Comparison of ENCODE assay signal across 15 cellular contexts in the genomic region with DNA sequence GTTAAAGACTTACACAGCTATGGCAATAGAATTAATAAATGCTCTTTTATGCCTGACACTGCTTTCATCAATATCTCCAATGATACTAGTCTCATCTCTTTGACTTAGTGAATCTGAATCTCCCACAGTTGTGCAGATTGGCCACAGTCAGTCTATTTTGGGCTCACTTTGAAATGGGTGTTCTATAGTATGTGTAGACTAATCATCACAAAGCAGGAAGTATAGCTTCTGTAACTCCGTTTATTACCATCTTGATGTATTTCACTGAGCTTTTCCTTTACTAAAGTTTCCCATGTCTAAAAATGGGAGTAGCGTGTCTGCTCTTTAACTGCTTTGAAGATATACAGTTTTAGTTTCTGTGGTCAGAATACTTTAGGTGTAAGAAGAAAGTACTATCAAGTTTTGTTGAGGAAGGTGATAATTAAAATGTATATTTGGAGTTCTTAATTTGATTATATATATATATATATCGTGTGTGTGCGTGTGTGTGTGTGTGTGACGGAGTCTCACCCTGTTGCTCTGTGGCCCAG.
DNase-seq lines count a peak whose midpoint lies in the region; ATAC-seq, FAIRE-seq and TF ChIP-seq lines count a peak whose summit lies in the region.
"Had no signal": no experiment of that assay in that cellular context is flagged by ENCODE, and none has a peak within 500 bp of the region (broad histone marks: within the 10 kb centered on the region; RNA-seq: fewer than 3 reads in every experiment).

No MANE protein-coding gene starts in this region.

- H3K79me2 ChIP-seq in K562 (ENCODE audit: control insufficient read depth, insufficient read depth, low read length): peaks cover 93% of the 10 kb centered on the region

- H3K27me3 ChIP-seq in K562 (ENCODE audit: control insufficient read depth in 2 of 2, insufficient read depth in 2 of 2, low read length in 2 of 2): no peaks in the 10 kb centered on the region
- H3K27me3 ChIP-seq in upper lobe of left lung: no peaks in the 10 kb centered on the region
- H3K27me3 ChIP-seq in HAP-1 (ENCODE audit: low read depth): no peaks in the 10 kb centered on the region
- H3K27me3 ChIP-seq: gastroesophageal sphincter had no signal

- H3K4me1 ChIP-seq in K562 (replicated peaks in 1 of 2; ENCODE audit: control insufficient read depth in 2 of 2, insufficient read depth in 2 of 2, low read length in 2 of 2) (peaks cover 11 to 45% of the 10 kb centered on the region in 2 experiments), upper lobe of left lung (peaks cover 0 to 19% (median 6%) of the 10 kb centered on the region in 4 donors), HAP-1 (peaks cover 13% of the 10 kb centered on the region)

- DNase-seq in GM12892 (ENCODE audit: insufficient read length) (no peak), K562 (ENCODE audit: extremely low read depth in 1 of 4, low spot score in 3 of 4) (no peak), upper lobe of left lung (no peak), HAP-1 (ENCODE audit: low spot score in 2 of 2) (no peak), NOMO-1 treated with DMSO at 0.1 percent for 48 hours (lab: John Stamatoyannopoulos, UW; ENCODE audit: unreplicated experiment) (no peak)
- DNase-seq: anterior cingulate cortex; DMS 273 treated with DMSO at 0.1 percent for 48 hours; effector memory CD8-positive, alpha-beta T cell; NCI-H1092; NCI-H446 treated with DMSO at 0.1 percent for 48 hours; Right ventricle myocardium superior had no signal

- H3K9me1 ChIP-seq in K562 (ENCODE audit: control insufficient read depth, insufficient read depth, low read length): no peaks in the 10 kb centered on the region

- in situ Hi-C loops in K562 (cut with MboI): no loop called here
- in situ Hi-C loops in HAP-1 (cut with MboI; ENCODE audit: low sequenced_read_pairs): no loop called here

- no peaks in the 10 kb centered on the region for H3K9me3 ChIP-seq in K562 (replicated peaks; ENCODE audit: control insufficient read depth, insufficient read depth, low read depth, low read length)
- no peaks in the 10 kb centered on the region for H3K9me3 ChIP-seq in upper lobe of left lung
- no peaks in the 10 kb centered on the region for H3K9me3 ChIP-seq in HAP-1
- H3K9me3 ChIP-seq: gastroesophageal sphincter had no signal

- no peak for TF ChIP-seq CTCF in K562 (IDR thresholded peaks at IDR 0.05 in 2 of 3, conservative IDR thresholded peaks at IDR 0.05 in 1 of 3; ENCODE audit: insufficient read depth in 2 of 3, low read depth in 1 of 3, low read length in 3 of 3)
- TF ChIP-seq CTCF in upper lobe of left lung (IDR thresholded peaks at IDR 0.05): no peak

- no peak for TF ChIP-seq POLR2A in GM12892 (IDR thresholded peaks at IDR 0.05; ENCODE audit: low read depth, low read length)
- no peak for TF ChIP-seq POLR2A in K562 (conservative IDR thresholded peaks at IDR 0.05)
- no peak for TF ChIP-seq POLR2A in upper lobe of left lung (IDR thresholded peaks at IDR 0.05)

- H3K4me2 ChIP-seq in K562 (ENCODE audit: insufficient read depth, low read length): no peak overlapping the region

- H3K36me3 ChIP-seq in K562 (ENCODE audit: control insufficient read depth, insufficient read depth, low read length) (peaks cover 35% of the 10 kb centered on the region), upper lobe of left lung (no peaks in the 10 kb centered on the region), HAP-1 (replicated peaks) (no peaks in the 10 kb centered on the region)
- H3K36me3 ChIP-seq: gastroesophageal sphincter had no signal

- POLR2A ChIA-PET in K562 (lab: Yijun Ruan, JAX): interaction anchor here (2.0 to 3.5 kb wide), 3 partner anchors 9 to 14 kb away, joined by 5 to 14 read pairs (median 10); no protein-coding TSS in a partner anchor

- TF ChIP-seq EP300 in K562 (IDR thresholded peaks at IDR 0.05; ENCODE audit: low read length) (no peak), upper lobe of left lung (IDR thresholded peaks at IDR 0.05) (no peak)

- ATAC-seq in GM19351 (IDR thresholded peaks at IDR 0.05; ENCODE audit: unreplicated experiment) (peak; percentile 93), HG03064 (IDR thresholded peaks at IDR 0.05; ENCODE audit: low read depth, unreplicated experiment) (peak; percentile 80), K562 (no peak), upper lobe of left lung (ENCODE audit: low FRiP score in 2 of 2) (no peak), GM18870 (IDR thresholded peaks at IDR 0.05; ENCODE audit: unreplicated experiment) (no peak)
- ATAC-seq: effector memory CD8-positive, alpha-beta T cell; gastroesophageal sphincter had no signal

- intact Hi-C loops in K562 (cut with micrococcal nuclease): no loop called here

- H3K27ac ChIP-seq in K562 (ENCODE audit: extremely low read depth, low read depth, low read length) (no peak overlapping the region), upper lobe of left lung (no peak overlapping the region)
- H3K27ac ChIP-seq: gastroesophageal sphincter had no signal

- H2AFZ ChIP-seq in K562 (ENCODE audit: low read depth, low read length): no peak overlapping the region

- FAIRE-seq in GM12892 (lab: Jason Lieb, UNC): peak; percentile 56
- no peak for FAIRE-seq in K562 (lab: Jason Lieb, UNC)

- 86% methylated on average over 5 of the region's 5 CpGs for WGBS in K562 (ENCODE audit: insufficient coverage, low coverage, missing lambda C conversion rate)
- 89 to 91% methylated on average over 5 of the region's 5 CpGs for WGBS in upper lobe of left lung, 2 donors

- BruUV-seq in K562 (replicated peaks; lab: Mats Ljungman, UMichigan): no TSS peak

- no peak for TF ChIP-seq RAD21 in K562 (CRISPR knock-in tag; conservative IDR thresholded peaks at IDR 0.05 in 1 of 2, IDR thresholded peaks at IDR 0.05 in 1 of 2)

- H4K20me1 ChIP-seq in K562 (replicated peaks; ENCODE audit: control insufficient read depth, insufficient read depth, low read length): peaks cover 5% of the 10 kb centered on the region; the same call in 1 of the 2 replicates

- H3K4me3 ChIP-seq in K562 (no peak overlapping the region), upper lobe of left lung (no peak overlapping the region), HAP-1 (no peak overlapping the region)
- H3K4me3 ChIP-seq: gastroesophageal sphincter had no signal

- no peak overlapping the region for H3K9ac ChIP-seq in K562 (ENCODE audit: insufficient read depth in 1 of 2, low read depth in 2 of 2, low read length in 2 of 2)

- CTCF ChIA-PET in K562 (lab: Yijun Ruan, JAX; ENCODE audit: low intra/inter-chr PET ratio): no interaction called here

TF ChIP-seq in K562, 482 proteins besides CTCF, POLR2A, EP300 and RAD21:
- TF ChIP-seq U2AF1 (optimal IDR thresholded peaks at IDR 0.05; ENCODE audit: low read depth, low read length): no peak
- peak; percentile 32; the same call in 1 of the 2 replicates for TF ChIP-seq MEF2A (IDR thresholded peaks at IDR 0.05; ENCODE audit: control insufficient read depth, low read depth, low read length)

Comparison
In these comparisons a context has a peak if more than half of its experiments do, and no peak if none do; other contexts are left out.
1. ATAC-seq: peak in GM19351 (single experiment) and HG03064 (single experiment); none in K562 (single experiment), upper lobe of left lung (0 of 2) and GM18870 (single experiment).